Comparison of ENCODE assay signal across 29 cellular contexts in the genomic region with DNA sequence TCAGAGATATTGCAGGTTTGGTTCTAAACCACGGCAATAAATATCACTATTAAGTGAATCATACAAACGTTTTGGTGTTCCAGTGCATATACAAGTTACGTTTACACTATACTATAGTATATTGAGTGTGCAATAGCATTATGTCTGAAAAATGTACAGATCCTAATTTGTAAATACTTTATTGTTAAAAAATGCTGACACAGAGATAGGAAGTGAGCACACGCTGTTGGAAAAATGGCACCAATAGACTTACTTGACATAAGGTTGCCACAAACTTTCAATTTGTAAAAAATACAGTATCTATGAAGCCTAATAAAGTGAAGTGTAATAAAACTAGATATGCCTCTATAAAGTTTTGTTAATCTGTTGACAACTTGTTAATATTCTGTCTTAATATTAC. TPM values are rescaled to one million over a fixed set of nuclear protein-coding genes. Genes with fewer than 3 reads are reported as not detected.
"Had no signal": no experiment of that assay in that cellular context is flagged by ENCODE, and none has a peak within 500 bp of the region (broad histone marks: within the 10 kb centered on the region; RNA-seq: fewer than 3 reads in every experiment).

No MANE protein-coding gene starts in this region.

- ATAC-seq: effector memory CD8-positive, alpha-beta T cell; esophagus mucosa; gastrocnemius medialis; heart right ventricle; left cardiac atrium; left lung; left ventricle myocardium superior; lower lobe of right lung; mucosa of descending colon had no signal

- FAIRE-seq: endometrium, islet of Langerhans, keratinocyte had no signal

- H3K9me3 ChIP-seq: colonic mucosa, esophagus squamous epithelium, gastrocnemius medialis, heart right ventricle, left lung, lower lobe of right lung, mucosa of descending colon had no signal

- H3K27ac ChIP-seq: colonic mucosa, epithelial cell of prostate, esophagus squamous epithelium, gastrocnemius medialis, heart right ventricle, left lung, lower lobe of right lung had no signal

- H3K4me1 ChIP-seq: colonic mucosa, esophagus squamous epithelium, gastrocnemius medialis, heart right ventricle, left lung, lower lobe of right lung had no signal

- DNase-seq: colonic mucosa; cortex of kidney; effector CD8-positive, alpha-beta T cell; effector memory CD8-positive, alpha-beta T cell; endodermal cell; erythroblast; esophagus squamous epithelium; foreskin fibroblast; foreskin melanocyte; gastrocnemius medialis; glutamatergic neuron; head of caudate nucleus; heart right ventricle; hippocampal formation; left cardiac atrium; left lung; left ventricle myocardium superior; lower lobe of right lung; mesenchymal stem cell; mucosa of descending colon had no signal

- H3K4me3 ChIP-seq: colonic mucosa, esophagus squamous epithelium, gastrocnemius medialis, heart right ventricle, left lung, lower lobe of right lung, mucosa of descending colon had no signal

- H3K27me3 ChIP-seq: colonic mucosa, esophagus squamous epithelium, gastrocnemius medialis, left lung had no signal

- H3K36me3 ChIP-seq: colonic mucosa, esophagus squamous epithelium, gastrocnemius medialis, heart right ventricle, left lung, lower lobe of right lung had no signal

RNA-seq across cellular contexts. Expression of a gene that starts 16.0 kb away (rescaled TPM):
- total RNA-seq: colonic mucosa, dermis microvascular lymphatic vessel endothelial cell, esophagus mucosa, esophagus squamous epithelium, gastrocnemius medialis, kidney epithelial cell, left ventricle myocardium superior, lung microvascular endothelial cell, mucosa of descending colon, myocyte had no signal
- polyA plus RNA-seq: keratinocyte had no signal
